13 cellular contexts compared by ENCODE assay signal in genomic region chr10:127485153-127485857, GRCh38.
DNase-seq lines count a peak whose midpoint lies in the region; ATAC-seq and TF ChIP-seq lines count a peak whose summit lies in the region.
"Had no signal": no experiment of that assay in that cellular context is flagged by ENCODE, and none has a peak within 500 bp of the region (broad histone marks: within the 10 kb centered on the region; RNA-seq: fewer than 3 reads in every experiment).

No MANE protein-coding gene starts in this region.

- peaks cover 2% of the 10 kb centered on the region for H3K27me3 ChIP-seq in GM23248 (replicated peaks; ENCODE audit: insufficient read depth)
- H3K27me3 ChIP-seq in fibroblast of lung (ENCODE audit: control insufficient read depth, insufficient read depth, low read length) = no peaks in the 10 kb centered on the region
- H3K27me3 ChIP-seq in vagina = no peaks in the 10 kb centered on the region

- ATAC-seq in left ventricle myocardium superior = no peak
- no peak for ATAC-seq in effector memory CD8-positive, alpha-beta T cell (replicated peaks)

- H3K4me1 ChIP-seq in GM23248 (ENCODE audit: insufficient read depth) = no peaks in the 10 kb centered on the region
- H3K4me1 ChIP-seq in fibroblast of lung (ENCODE audit: control insufficient read depth, extremely low read depth, insufficient read depth, low read length) = no peaks in the 10 kb centered on the region
- no peaks in the 10 kb centered on the region for H3K4me1 ChIP-seq in vagina

- peaks cover 0 to 4% of the 10 kb centered on the region in 2 donors for H3K9me3 Mint-ChIP-seq in effector memory CD8-positive, alpha-beta T cell

- POLR2A ChIA-PET in RWPE1 (lab: Yijun Ruan, JAX; ENCODE audit: low non-redundant PET) = no interaction called here

- H3K27ac Mint-ChIP-seq in effector memory CD8-positive, alpha-beta T cell = no peak overlapping the region
- H3K27ac Mint-ChIP-seq: naive B cell had no signal

- intact Hi-C loops in left ventricle myocardium superior (cut with micrococcal nuclease) (no loop called here), vagina (cut with DNase I) (no loop called here)

- H3K27me3 Mint-ChIP-seq in effector memory CD8-positive, alpha-beta T cell = peaks cover 32 to 45% of the 10 kb centered on the region in 2 donors

- no peaks in the 10 kb centered on the region for H4K20me1 ChIP-seq in GM23248 (ENCODE audit: insufficient read depth)
- no peaks in the 10 kb centered on the region for H4K20me1 ChIP-seq in fibroblast of lung (ENCODE audit: control insufficient read depth, extremely low read depth, insufficient read depth, low read length)

- TF ChIP-seq CTCF in RWPE1 (conservative IDR thresholded peaks at IDR 0.05; ENCODE audit: low read depth) = no peak
- TF ChIP-seq CTCF in fibroblast of lung (conservative IDR thresholded peaks at IDR 0.05 in 1 of 2, IDR thresholded peaks at IDR 0.05 in 1 of 2; ENCODE audit: low read depth in 1 of 2, low read length in 2 of 2) = no peak
- no peak for TF ChIP-seq CTCF in vagina (IDR thresholded peaks at IDR 0.05)

- H3K36me3 Mint-ChIP-seq in effector memory CD8-positive, alpha-beta T cell (ENCODE audit: insufficient read depth) = no peaks in the 10 kb centered on the region

- no peak for TF ChIP-seq POLR2A in vagina (IDR thresholded peaks at IDR 0.05)

- no peak overlapping the region for H3K4me3 ChIP-seq in GM23248
- H3K4me3 ChIP-seq in fibroblast of lung (replicated peaks in 1 of 4; ENCODE audit: control extremely low read depth in 1 of 4, insufficient read depth in 1 of 4, low read depth in 3 of 4, low read length in 4 of 4) = no peak overlapping the region
- no peak overlapping the region for H3K4me3 ChIP-seq in vagina

- H3K27ac ChIP-seq in GM23248 = no peak overlapping the region
- no peak overlapping the region for H3K27ac ChIP-seq in RWPE1
- no peak overlapping the region for H3K27ac ChIP-seq in fibroblast of lung (ENCODE audit: insufficient read depth, low read length)
- H3K27ac ChIP-seq in vagina = no peak overlapping the region

- H3F3A ChIP-seq in GM23248 (ENCODE audit: insufficient read depth) = no peaks in the 10 kb centered on the region

- H3K4me3 Mint-ChIP-seq in effector memory CD8-positive, alpha-beta T cell = no peak overlapping the region
- H3K4me3 Mint-ChIP-seq: naive B cell had no signal

- H3K4me1 Mint-ChIP-seq in effector memory CD8-positive, alpha-beta T cell (ENCODE audit: low read depth in 2 of 2) = peaks cover 0 to 3% of the 10 kb centered on the region in 2 donors
- H3K4me1 Mint-ChIP-seq: naive B cell had no signal

- CTCF ChIA-PET in RWPE1 (lab: Yijun Ruan, JAX) = no interaction called here

- peak; percentile 50 for DNase-seq in GM23248
- peak; percentile 65 for DNase-seq in RWPE1 (ENCODE audit: low spot score)
- DNase-seq in fibroblast of lung (ENCODE audit: low read depth in 2 of 2) = peak; percentile 46 to 50
- DNase-seq in non-pigmented ciliary epithelial cell (ENCODE audit: low read depth) = peak; percentile 13
- DNase-seq in T-helper 2 cell = no peak
- no peak for DNase-seq in left ventricle myocardium superior
- no peak for DNase-seq in vagina (ENCODE audit: extremely low spot score in 2 of 2)
- no peak for DNase-seq in effector memory CD8-positive, alpha-beta T cell
- DNase-seq: activated CD4-positive, CD25-positive, alpha-beta regulatory T cell; activated T-cell treated with anti-CD3 and anti-CD28 coated beads for 4 hours; aorta; naive B cell; Right ventricle myocardium superior had no signal

- H3K36me3 ChIP-seq in GM23248 (ENCODE audit: low read depth) (no peaks in the 10 kb centered on the region), fibroblast of lung (ENCODE audit: control insufficient read depth, insufficient read depth, low read length) (no peaks in the 10 kb centered on the region), vagina (no peaks in the 10 kb centered on the region)

- whole genome bisulfite sequencing in GM23248 (ENCODE audit: low coverage in 1 of 2, low lambda C conversion rate in 2 of 2, missing lambda C conversion rate in 2 of 2), 2 experiments = 60 to 68% methylated on average over 16 of the region's 16 CpGs

- H3K4me2 ChIP-seq in GM23248 (ENCODE audit: unreplicated experiment) (no peak overlapping the region), fibroblast of lung (ENCODE audit: extremely low read depth, insufficient read depth, low read length) (no peak overlapping the region)

- H2AFZ ChIP-seq in GM23248 (no peak overlapping the region), fibroblast of lung (ENCODE audit: low read length) (no peak overlapping the region)

- H3K79me2 ChIP-seq in GM23248 (ENCODE audit: insufficient read depth) (no peaks in the 10 kb centered on the region), fibroblast of lung (ENCODE audit: control insufficient read depth, insufficient read depth, low read length) (no peaks in the 10 kb centered on the region)

- H3K9me3 ChIP-seq in GM23248 (ENCODE audit: low read depth) = no peaks in the 10 kb centered on the region
- H3K9me3 ChIP-seq in fibroblast of lung (ENCODE audit: control insufficient read depth, insufficient read depth, low read depth, low read length) = no peaks in the 10 kb centered on the region
- H3K9me3 ChIP-seq in vagina = no peaks in the 10 kb centered on the region

- no peaks in the 10 kb centered on the region for H3K9me2 ChIP-seq in GM23248 (ENCODE audit: insufficient read depth)

- in situ Hi-C loops in GM23248 (cut with MboI) = no loop called here

- H3K9ac ChIP-seq in GM23248 (no peak overlapping the region), fibroblast of lung (ENCODE audit: insufficient read depth, low read length) (no peak overlapping the region)

Comparison
In these comparisons a context has a peak if more than half of its experiments do, and no peak if none do; other contexts are left out.
1. DNase-seq: peak in GM23248 (single experiment), RWPE1 (single experiment), fibroblast of lung (2 of 2) and non-pigmented ciliary epithelial cell (single experiment); none in T-helper 2 cell (0 of 5), left ventricle myocardium superior (single experiment), vagina (0 of 2) and effector memory CD8-positive, alpha-beta T cell (0 of 3).